ENCODE assay signal across 1 cellular context in the genomic region with DNA sequence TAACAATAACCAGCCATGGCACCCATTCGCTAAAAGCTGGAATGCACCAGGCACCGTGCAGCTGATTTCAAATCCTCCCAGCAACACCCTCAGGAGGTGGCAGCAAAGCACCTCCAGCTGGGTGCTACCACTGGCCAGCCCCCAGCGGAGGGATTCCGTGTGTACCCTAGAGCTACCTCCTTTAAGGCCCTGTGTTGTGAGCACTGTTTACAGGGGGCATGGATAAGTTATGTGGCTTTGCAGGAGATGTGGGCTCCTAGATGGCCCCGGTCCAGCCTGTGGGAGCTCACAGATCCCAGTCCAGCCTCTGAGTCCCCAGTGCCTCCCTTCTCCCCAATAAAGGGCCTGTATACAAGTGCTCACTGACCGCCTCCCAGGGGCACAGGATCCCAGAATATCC.
TF ChIP-seq lines count a peak whose summit lies in the region.

No MANE protein-coding gene starts in this region.

TF ChIP-seq in liver, 16 proteins besides CTCF, POLR2A, EP300 and RAD21 (continued from another document):
- TF ChIP-seq, protein P1, sequence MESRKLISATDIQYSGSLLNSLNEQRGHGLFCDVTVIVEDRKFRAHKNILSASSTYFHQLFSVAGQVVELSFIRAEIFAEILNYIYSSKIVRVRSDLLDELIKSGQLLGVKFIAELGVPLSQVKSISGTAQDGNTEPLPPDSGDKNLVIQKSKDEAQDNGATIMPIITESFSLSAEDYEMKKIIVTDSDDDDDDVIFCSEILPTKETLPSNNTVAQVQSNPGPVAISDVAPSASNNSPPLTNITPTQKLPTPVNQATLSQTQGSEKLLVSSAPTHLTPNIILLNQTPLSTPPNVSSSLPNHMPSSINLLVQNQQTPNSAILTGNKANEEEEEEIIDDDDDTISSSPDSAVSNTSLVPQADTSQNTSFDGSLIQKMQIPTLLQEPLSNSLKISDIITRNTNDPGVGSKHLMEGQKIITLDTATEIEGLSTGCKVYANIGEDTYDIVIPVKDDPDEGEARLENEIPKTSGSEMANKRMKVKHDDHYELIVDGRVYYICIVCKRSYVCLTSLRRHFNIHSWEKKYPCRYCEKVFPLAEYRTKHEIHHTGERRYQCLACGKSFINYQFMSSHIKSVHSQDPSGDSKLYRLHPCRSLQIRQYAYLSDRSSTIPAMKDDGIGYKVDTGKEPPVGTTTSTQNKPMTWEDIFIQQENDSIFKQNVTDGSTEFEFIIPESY (IDR thresholded peaks at IDR 0.05), result no peak
